Comparison of ENCODE assay signal across 9 cellular contexts in genomic region chr16:72927199-72928088, GRCh38.
DNase-seq lines count a peak whose midpoint lies in the region; ATAC-seq and TF ChIP-seq lines count a peak whose summit lies in the region.
"Had no signal": no experiment of that assay in that cellular context is flagged by ENCODE, and none has a peak within 500 bp of the region (broad histone marks: within the 10 kb centered on the region; RNA-seq: fewer than 3 reads in every experiment).

No MANE protein-coding gene starts in this region.

- H3K4me3 ChIP-seq in fibroblast of mammary gland (ENCODE audit: control insufficient read depth, low read depth, low read length) (no peak overlapping the region), Peyer's patch (no peak overlapping the region)

- peaks cover 18 to 49% of the 10 kb centered on the region in 2 donors for H3K4me1 Mint-ChIP-seq in natural killer cell treated with Interleukin-12 subunit alpha and Interleukin-12 subunit beta and Interleukin-15 and Interleukin-18, amount 100 ng/mL, for 72 hours (ENCODE audit: low read depth in 2 of 2)
- H3K4me1 Mint-ChIP-seq in natural killer cell, result peaks cover 17 to 19% of the 10 kb centered on the region in 2 donors
- H3K4me1 Mint-ChIP-seq in activated T-cell treated with anti-CD3 and anti-CD28 coated beads, Interleukin-2, amount 50 U/mL, for 72 hours (ENCODE audit: low read depth), result no peaks in the 10 kb centered on the region

- H3K27me3 ChIP-seq in Peyer's patch, result no peaks in the 10 kb centered on the region

- TF ChIP-seq CTCF in natural killer cell (IDR thresholded peaks at IDR 0.05), result no peak
- TF ChIP-seq CTCF in fibroblast of mammary gland (conservative IDR thresholded peaks at IDR 0.05; ENCODE audit: control insufficient read depth, insufficient read depth, low read depth, low read length), result no peak
- no peak for TF ChIP-seq CTCF in Peyer's patch (IDR thresholded peaks at IDR 0.05)

- ATAC-seq in natural killer cell treated with Interleukin-12 subunit alpha and Interleukin-12 subunit beta and Interleukin-15 and Interleukin-18, amount 100 ng/mL, for 72 hours, result peak; percentile 51 to 74
- ATAC-seq in natural killer cell (no peak), GM19397 (IDR thresholded peaks at IDR 0.05; ENCODE audit: unreplicated experiment) (no peak), GM21423 (IDR thresholded peaks at IDR 0.05; ENCODE audit: unreplicated experiment) (no peak)
- no peak for ATAC-seq in activated T-cell treated with anti-CD3 and anti-CD28 coated beads, Interleukin-2, amount 50 U/mL, for 72 hours (replicated peaks in 1 of 2)

- no peaks in the 10 kb centered on the region for H3K36me3 Mint-ChIP-seq in natural killer cell treated with Interleukin-12 subunit alpha and Interleukin-12 subunit beta and Interleukin-15 and Interleukin-18, amount 100 ng/mL, for 72 hours
- H3K36me3 Mint-ChIP-seq in natural killer cell, result no peaks in the 10 kb centered on the region
- H3K36me3 Mint-ChIP-seq in activated T-cell treated with anti-CD3 and anti-CD28 coated beads, Interleukin-2, amount 50 U/mL, for 72 hours (ENCODE audit: insufficient read depth in 2 of 2), result no peaks in the 10 kb centered on the region
- H3K36me3 Mint-ChIP-seq: CD8-positive, alpha-beta memory T cell had no signal

- no peaks in the 10 kb centered on the region for H3K9me3 Mint-ChIP-seq in natural killer cell treated with Interleukin-12 subunit alpha and Interleukin-12 subunit beta and Interleukin-15 and Interleukin-18, amount 100 ng/mL, for 72 hours
- H3K9me3 Mint-ChIP-seq in natural killer cell, result no peaks in the 10 kb centered on the region
- H3K9me3 Mint-ChIP-seq in activated T-cell treated with anti-CD3 and anti-CD28 coated beads, Interleukin-2, amount 50 U/mL, for 72 hours, result no peaks in the 10 kb centered on the region
- H3K9me3 Mint-ChIP-seq: CD8-positive, alpha-beta memory T cell had no signal

- TF ChIP-seq POLR2A in Peyer's patch (IDR thresholded peaks at IDR 0.05), result no peak

- H3K27me3 Mint-ChIP-seq in natural killer cell treated with Interleukin-12 subunit alpha and Interleukin-12 subunit beta and Interleukin-15 and Interleukin-18, amount 100 ng/mL, for 72 hours, result no peaks in the 10 kb centered on the region
- H3K27me3 Mint-ChIP-seq in natural killer cell (ENCODE audit: low read depth in 2 of 2), result no peaks in the 10 kb centered on the region
- no peaks in the 10 kb centered on the region for H3K27me3 Mint-ChIP-seq in activated T-cell treated with anti-CD3 and anti-CD28 coated beads, Interleukin-2, amount 50 U/mL, for 72 hours (ENCODE audit: low read depth)

- DNase-seq in natural killer cell treated with Interleukin-12 subunit alpha and Interleukin-12 subunit beta and Interleukin-15 and Interleukin-18, amount 100 ng/mL, for 72 hours (ENCODE audit: low spot score), result peak; percentile 69
- DNase-seq in natural killer cell (no peak), NOMO-1 treated with dmso at 0.1 percent for 144 hours (lab: John Stamatoyannopoulos, UW; ENCODE audit: unreplicated experiment) (peak; percentile 89), fibroblast of mammary gland (ENCODE audit: low read depth) (peak; percentile 95), Peyer's patch (no peak)
- no peak for DNase-seq in activated T-cell treated with anti-CD3 and anti-CD28 coated beads, Interleukin-2, amount 50 U/mL, for 72 hours
- DNase-seq: CD8-positive, alpha-beta memory T cell had no signal

- intact Hi-C loops in natural killer cell (cut with micrococcal nuclease), result no loop called here

- peak overlapping the region in 1 of 2 donors; percentile 55 for H3K27ac Mint-ChIP-seq in natural killer cell treated with Interleukin-12 subunit alpha and Interleukin-12 subunit beta and Interleukin-15 and Interleukin-18, amount 100 ng/mL, for 72 hours
- H3K27ac Mint-ChIP-seq in natural killer cell, result no peak overlapping the region
- no peak overlapping the region for H3K27ac Mint-ChIP-seq in activated T-cell treated with anti-CD3 and anti-CD28 coated beads, Interleukin-2, amount 50 U/mL, for 72 hours
- H3K27ac Mint-ChIP-seq: CD8-positive, alpha-beta memory T cell had no signal

- H3K9me3 ChIP-seq in Peyer's patch, result no peaks in the 10 kb centered on the region

- no peaks in the 10 kb centered on the region for H3K36me3 ChIP-seq in Peyer's patch

- no peaks in the 10 kb centered on the region for H3K4me1 ChIP-seq in Peyer's patch

- H3K4me3 Mint-ChIP-seq in natural killer cell treated with Interleukin-12 subunit alpha and Interleukin-12 subunit beta and Interleukin-15 and Interleukin-18, amount 100 ng/mL, for 72 hours, result no peak overlapping the region
- no peak overlapping the region for H3K4me3 Mint-ChIP-seq in natural killer cell
- no peak overlapping the region for H3K4me3 Mint-ChIP-seq in activated T-cell treated with anti-CD3 and anti-CD28 coated beads, Interleukin-2, amount 50 U/mL, for 72 hours
- H3K4me3 Mint-ChIP-seq: CD8-positive, alpha-beta memory T cell had no signal

- H3K27ac ChIP-seq in Peyer's patch, result no peak overlapping the region

Comparison
In these comparisons a context has a peak if more than half of its experiments do, and no peak if none do; other contexts are left out.
1. ATAC-seq: peak in natural killer cell treated with Interleukin-12 subunit alpha and Interleukin-12 subunit beta and Interleukin-15 and Interleukin-18, amount 100 ng/mL, for 72 hours (2 of 2); none in natural killer cell (0 of 3), GM19397 (single experiment), GM21423 (single experiment) and activated T-cell treated with anti-CD3 and anti-CD28 coated beads, Interleukin-2, amount 50 U/mL, for 72 hours (0 of 2).
2. DNase-seq: peak in natural killer cell treated with Interleukin-12 subunit alpha and Interleukin-12 subunit beta and Interleukin-15 and Interleukin-18, amount 100 ng/mL, for 72 hours (single experiment), NOMO-1 treated with dmso at 0.1 percent for 144 hours (single experiment) and fibroblast of mammary gland (single experiment); none in natural killer cell (single experiment), Peyer's patch (0 of 3) and activated T-cell treated with anti-CD3 and anti-CD28 coated beads, Interleukin-2, amount 50 U/mL, for 72 hours (0 of 2).